9 cellular contexts compared by ENCODE assay signal in genomic region chr15:72722071-72722696, GRCh38. TPM values are rescaled to one million over a fixed set of nuclear protein-coding genes. Genes with fewer than 3 reads are reported as not detected.
DNase-seq lines count a peak whose midpoint lies in the region; ATAC-seq and TF ChIP-seq lines count a peak whose summit lies in the region.
"Had no signal": no experiment of that assay in that cellular context is flagged by ENCODE, and none has a peak within 500 bp of the region (broad histone marks: within the 10 kb centered on the region; RNA-seq: fewer than 3 reads in every experiment).

No MANE protein-coding gene starts in this region.

- in situ Hi-C loops in GM13976 (cut with MboI; ENCODE audit: low sequenced_read_pairs, unreplicated experiment) = loop anchor here (25.0 kb wide), 1 partner anchor 365 kb away; no protein-coding TSS in a partner anchor

- DNase-seq in A172 (ENCODE audit: low spot score) = peak; percentile 63
- DNase-seq in GM13976 (ENCODE audit: low spot score) = peak; percentile 47
- peak; percentile 20 for DNase-seq in NCI-H226
- peak; percentile 74 for DNase-seq in activated CD4-positive, alpha-beta T cell treated with anti-CD3 and anti-CD28 coated beads, Interleukin-2, amount 50 U/mL, for 1 hour
- peak; percentile 52 to 82 for DNase-seq in dermis microvascular lymphatic vessel endothelial cell (ENCODE audit: low read depth in 2 of 2)
- DNase-seq in medulla oblongata (ENCODE audit: extremely low spot score) = peak; percentile 71
- peak; percentile 30 for DNase-seq in stimulated activated CD8-positive, alpha-beta memory T cell treated with anti-CD3 and anti-CD28 coated beads, Interleukin-15, amount 100 ng/mL, for 24 hours (ENCODE audit: low read depth)

- TF ChIP-seq CTCF in GM13976 (IDR thresholded peaks at IDR 0.05; ENCODE audit: borderline replicate concordance, control extremely low read depth, extremely low read depth, insufficient read depth, missing control alignments) = peak; percentile 84

- ATAC-seq in HG03025 (IDR thresholded peaks at IDR 0.05; ENCODE audit: low FRiP score, unreplicated experiment) = no peak

RNA-seq across cellular contexts. Expression of gene BBS4, which starts 36.2 kb away (rescaled TPM):
- total RNA-seq in A172 (2014; rRNA removed; shearing (Covaris generic)) = 16.6 and 31.7 TPM in 2 replicates
- 6.8 and 7.3 TPM in 2 replicates for total RNA-seq in dermis microvascular lymphatic vessel endothelial cell

RNA-seq across cellular contexts. Expression of gene HIGD2B, which starts 36.2 kb away (rescaled TPM):
- total RNA-seq in A172 (2014; rRNA removed; shearing (Covaris generic)) = not detected in 2 replicates
- not detected in 2 replicates for total RNA-seq in dermis microvascular lymphatic vessel endothelial cell
- total RNA-seq: urinary bladder had no signal

Comparison
In these comparisons a context has a peak if more than half of its experiments do, and no peak if none do; other contexts are left out.
1. DNase-seq: peak in every context shown above with its lines; median percentile 74 in activated CD4-positive, alpha-beta T cell treated with anti-CD3 and anti-CD28 coated beads, Interleukin-2, amount 50 U/mL, for 1 hour; 71 in medulla oblongata; 67 in dermis microvascular lymphatic vessel endothelial cell; 63 in A172; 47 in GM13976; 30 in stimulated activated CD8-positive, alpha-beta memory T cell treated with anti-CD3 and anti-CD28 coated beads, Interleukin-15, amount 100 ng/mL, for 24 hours; 20 in NCI-H226.